In genomic region chr5:1405539-1406530, GRCh38 we compare ENCODE assay signal across 23 cellular contexts. TPM values are rescaled to one million over a fixed set of nuclear protein-coding genes. Genes with fewer than 3 reads are reported as not detected.
"Had no signal": no experiment of that assay in that cellular context is flagged by ENCODE, and none has a peak within 500 bp of the region (broad histone marks: within the 10 kb centered on the region; RNA-seq: fewer than 3 reads in every experiment).

No MANE protein-coding gene starts in this region.

- H3K27ac Mint-ChIP-seq: activated CD4-positive, alpha-beta T cell treated with anti-CD3 and anti-CD28 coated beads, Interleukin-2, amount 10 ng/mL, durations not matched to agents 24 days and 14 days; activated CD8-positive, alpha-beta T cell treated with anti-CD3 and anti-CD28 coated beads for 36 hours; activated naive CD4-positive, alpha-beta T cell treated with anti-CD3 and anti-CD28 coated beads, Interleukin-2, amount 50 U/mL, for 72 hours; natural killer cell; T-cell; type B pancreatic cell had no signal

- H3K4me1 ChIP-seq: adrenal gland, esophagus muscularis mucosa, gastroesophageal sphincter, heart right ventricle, stomach had no signal

- H3K9me3 ChIP-seq: adrenal gland, esophagus muscularis mucosa, gastroesophageal sphincter, heart right ventricle, neutrophil, stomach had no signal

- H3K4me3 Mint-ChIP-seq: activated CD4-positive, alpha-beta T cell treated with anti-CD3 and anti-CD28 coated beads, Interleukin-2, amount 10 ng/mL, durations not matched to agents 24 days and 14 days; activated CD8-positive, alpha-beta T cell treated with anti-CD3 and anti-CD28 coated beads for 36 hours; natural killer cell; T-cell; type B pancreatic cell had no signal

- H3K4me3 ChIP-seq: adrenal gland, esophagus muscularis mucosa, gastroesophageal sphincter, heart right ventricle, stomach had no signal

- H3K27ac ChIP-seq: adrenal gland, esophagus muscularis mucosa, gastroesophageal sphincter, heart right ventricle, neutrophil, stomach had no signal

- H3K9me3 Mint-ChIP-seq: activated CD4-positive, alpha-beta T cell treated with anti-CD3 and anti-CD28 coated beads, Interleukin-2, amount 10 ng/mL, durations not matched to agents 24 days and 14 days; activated CD8-positive, alpha-beta T cell treated with anti-CD3 and anti-CD28 coated beads for 36 hours; activated naive CD4-positive, alpha-beta T cell treated with anti-CD3 and anti-CD28 coated beads, Interleukin-2, amount 50 U/mL, for 72 hours; natural killer cell; T-cell; type B pancreatic cell had no signal

- H3K4me1 Mint-ChIP-seq: natural killer cell, T-cell had no signal

- DNase-seq: activated CD4-positive, alpha-beta T cell treated with anti-CD3 and anti-CD28 coated beads, Interleukin-2, amount 10 ng/mL, durations not matched to agents 24 days and 14 days; activated CD8-positive, alpha-beta T cell treated with anti-CD3 and anti-CD28 coated beads for 36 hours; activated effector memory CD4-positive, alpha-beta T cell treated with anti-CD3 and anti-CD28 coated beads, Interleukin-2, amount 50 U/mL, for 16 hours; activated T-cell treated with anti-CD3 and anti-CD28 coated beads, Interleukin-2, amount 50 U/mL, for 48 hours; adrenal gland; dermis blood vessel endothelial cell; effector memory CD4-positive, alpha-beta T cell; heart right ventricle; kidney glomerular epithelial cell; natural killer cell; stomach; T-cell had no signal

- ATAC-seq: activated CD8-positive, alpha-beta T cell treated with anti-CD3 and anti-CD28 coated beads for 36 hours; activated naive CD4-positive, alpha-beta T cell treated with anti-CD3 and anti-CD28 coated beads, Interleukin-2, amount 50 U/mL, for 72 hours; gastroesophageal sphincter; natural killer cell; T-cell had no signal

- H3K36me3 ChIP-seq: adrenal gland, esophagus muscularis mucosa, gastroesophageal sphincter, heart right ventricle, neutrophil, stomach had no signal

RNA-seq across cellular contexts. Expression of gene SLC6A3, which starts 39.4 kb away (rescaled TPM):
- total RNA-seq: activated CD4-positive, alpha-beta T cell treated with anti-CD3 and anti-CD28 coated beads, Interleukin-2, amount 10 ng/mL, durations not matched to agents 24 days and 14 days; activated CD8-positive, alpha-beta T cell treated with anti-CD3 and anti-CD28 coated beads for 36 hours; activated naive CD4-positive, alpha-beta T cell treated with anti-CD3 and anti-CD28 coated beads, Interleukin-2, amount 50 U/mL, for 72 hours; adrenal gland; bronchial epithelial cell; dermis blood vessel endothelial cell; endothelial cell of umbilical vein; gastroesophageal sphincter; lower leg skin; natural killer cell; renal cortical epithelial cell; skeletal muscle tissue; stomach; temporal lobe had no signal
- polyA plus RNA-seq: endothelial cell of umbilical vein had no signal
